ENCODE assay signal across 6 cellular contexts in the genomic region with DNA sequence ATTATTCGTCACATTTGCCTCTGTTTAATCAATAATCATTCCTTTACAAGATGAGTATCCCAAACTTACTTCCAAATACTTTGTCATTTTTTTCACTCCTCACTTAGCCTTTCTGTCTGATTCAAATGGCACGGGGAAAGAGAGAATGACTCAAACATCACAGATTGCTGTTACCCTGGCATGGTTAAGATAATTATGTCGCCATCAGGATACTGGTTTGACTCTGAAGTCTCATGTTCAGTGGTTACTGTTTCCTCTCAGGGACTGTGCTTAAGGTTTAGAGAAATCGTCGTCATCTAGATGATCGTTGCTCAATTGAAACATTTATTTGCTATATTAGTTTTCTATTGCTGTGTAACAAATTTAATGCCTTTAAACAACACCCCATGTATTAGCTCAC.
"Had no signal": no experiment of that assay in that cellular context is flagged by ENCODE, and none has a peak within 500 bp of the region (broad histone marks: within the 10 kb centered on the region; RNA-seq: fewer than 3 reads in every experiment).

No MANE protein-coding gene starts in this region.

- H3K4me3 ChIP-seq: lung, ovary, sigmoid colon, spleen, thoracic aorta had no signal

- DNase-seq: dermis blood vessel endothelial cell, ovary, sigmoid colon, spleen had no signal
